8 cellular contexts compared by ENCODE assay signal in the genomic region with DNA sequence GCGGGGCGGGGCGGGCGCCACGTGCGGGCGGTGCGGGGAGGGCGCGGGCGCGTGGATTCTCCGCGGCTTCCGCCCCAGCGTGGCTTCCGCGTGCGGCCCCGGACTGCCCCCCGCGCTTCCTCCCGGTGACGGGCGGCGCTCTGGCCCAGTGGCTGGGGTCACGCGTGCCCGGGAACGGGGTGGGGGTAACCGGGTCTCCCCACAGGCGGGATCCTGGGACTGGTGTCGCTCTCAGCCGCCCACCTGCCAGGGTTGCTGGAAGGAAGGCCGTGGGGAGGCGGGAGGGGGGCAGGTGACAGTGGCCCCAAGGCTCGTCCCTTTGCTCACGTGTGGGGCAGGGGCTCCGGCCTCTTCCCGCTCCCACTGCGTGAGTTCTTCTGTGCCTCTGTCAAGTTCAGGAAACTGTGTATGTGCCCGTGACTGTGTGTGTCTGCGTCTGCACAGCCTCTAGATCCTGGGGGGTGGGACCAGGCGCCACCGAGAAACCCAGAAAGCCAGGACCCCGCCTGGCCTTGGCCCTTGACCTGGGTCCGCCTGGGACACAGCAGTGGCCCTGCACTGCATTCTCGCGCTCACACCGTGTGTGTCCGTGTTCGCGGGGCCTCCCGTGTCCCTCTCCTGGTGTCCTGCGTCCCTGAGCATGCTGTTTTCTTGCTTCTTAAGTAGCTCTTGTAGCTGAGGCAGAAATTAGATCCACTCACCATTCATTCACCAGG. TPM values are rescaled to one million over a fixed set of nuclear protein-coding genes. Genes with fewer than 3 reads are reported as not detected.
DNase-seq lines count a peak whose midpoint lies in the region; ATAC-seq and TF ChIP-seq lines count a peak whose summit lies in the region.

No MANE protein-coding gene starts in this region.

- TF ChIP-seq CTCF in BE2C (IDR thresholded peaks at IDR 0.05; ENCODE audit: low read depth, low read length) (no peak), PC-9 (conservative IDR thresholded peaks at IDR 0.05) (no peak)

- POLR2A ChIA-PET in PC-9 (lab: Charles Lee; ENCODE audit: unreplicated experiment): interaction anchor here (0.6 to 0.8 kb wide), 3 partner anchors 23 to 822 kb away, joined by 4 to 17 read pairs (median 5); no protein-coding TSS in a partner anchor

- H3K4me3 ChIP-seq in BE2C (ENCODE audit: low read depth, low read length): no peak overlapping the region
- H3K4me3 ChIP-seq in PC-9: peak overlapping the region; percentile 64

- ATAC-seq in GM21390 (IDR thresholded peaks at IDR 0.05; ENCODE audit: unreplicated experiment) (peak; percentile 19), GM19452 (IDR thresholded peaks at IDR 0.05; ENCODE audit: unreplicated experiment) (no peak)

- no peaks in the 10 kb centered on the region for H3K9me3 ChIP-seq in BE2C
- no peaks in the 10 kb centered on the region for H3K9me3 ChIP-seq in PC-9 (ENCODE audit: insufficient read depth, low read depth)

- DNase-seq in BE2C (peak; percentile 13), PC-9 (no peak), astrocyte of the hippocampus (ENCODE audit: low read depth, low spot score) (peak; percentile 58), iPS-NIHi11 (ENCODE audit: low spot score) (peak; percentile 45), NCI-H2107 (lab: John Stamatoyannopoulos, UW) (no peak)
- DNase-seq in stimulated activated CD4-positive, alpha-beta T cell treated with anti-CD3 and anti-CD28 coated beads, Interleukin-4, amount 100 ng/mL, for 24 hours: peak; percentile 33

- peak overlapping the region; percentile 98 for H3K4me2 ChIP-seq in PC-9

- intact Hi-C loops in PC-9 (cut with micrococcal nuclease; ENCODE audit: unreplicated experiment): loop anchor here (10.0 kb wide), 1 partner anchor 993 kb away; no protein-coding TSS in a partner anchor

- H3K36me3 ChIP-seq in BE2C: no peaks in the 10 kb centered on the region
- peaks cover 5% of the 10 kb centered on the region for H3K36me3 ChIP-seq in PC-9 (ENCODE audit: low read depth)

- H3K79me2 ChIP-seq in PC-9 (ENCODE audit: low read depth): peaks cover 52% of the 10 kb centered on the region

- peak overlapping the region; percentile 89 for H3K27ac ChIP-seq in PC-9

- peaks cover 43% of the 10 kb centered on the region for H4K20me1 ChIP-seq in PC-9 (ENCODE audit: insufficient read depth)

- peaks cover 41% of the 10 kb centered on the region for H3F3A ChIP-seq in PC-9 (ENCODE audit: insufficient read depth, low read depth)

- no peaks in the 10 kb centered on the region for H3K9me2 ChIP-seq in PC-9 (ENCODE audit: insufficient read depth)

- H2AFZ ChIP-seq in PC-9: no peak overlapping the region

- BruUV-seq in PC-9 (replicated peaks; lab: Mats Ljungman, UMichigan): no TSS peak

- H3K4me1 ChIP-seq in BE2C: peaks cover 12% of the 10 kb centered on the region
- peaks cover 40% of the 10 kb centered on the region for H3K4me1 ChIP-seq in PC-9 (replicated peaks; ENCODE audit: insufficient read depth)

- CTCF ChIA-PET in PC-9 (lab: Charles Lee): no interaction called here

- H3K27me3 ChIP-seq in BE2C (peaks cover 73% of the 10 kb centered on the region), PC-9 (ENCODE audit: insufficient read depth, low read depth) (0 out of 2 replicates have a peak, but pooled peaks cover 7% of the 10 kb centered on the region)

RNA-seq across cellular contexts. Expression of a gene that starts 0.9 kb away (rescaled TPM):
- polyA plus RNA-seq in BE2C (2012; ENCODE audit: insufficient read depth, insufficient read length, low read depth): 1.6 TPM
- total RNA-seq in PC-9 (2021): 43.1 and 70.8 TPM in 2 replicates

RNA-seq across cellular contexts. Expression of a gene that starts 24.6 kb away (rescaled TPM):
- polyA plus RNA-seq in BE2C (2012; ENCODE audit: insufficient read depth, insufficient read length, low read depth): 0.59 TPM
- total RNA-seq in PC-9 (2021): 21.4 TPM in 2 replicates

RNA-seq across cellular contexts. Expression of a gene that starts 27.2 kb away (rescaled TPM):
- polyA plus RNA-seq in BE2C (2012; ENCODE audit: insufficient read depth, insufficient read length, low read depth): 280 TPM
- total RNA-seq in PC-9 (2021): 124 and 170 TPM in 2 replicates

RNA-seq across cellular contexts. Expression of a gene that starts 38.4 kb away (rescaled TPM):
- 179 TPM for polyA plus RNA-seq in BE2C (2012; ENCODE audit: insufficient read depth, insufficient read length, low read depth)
- 63.3 and 78.9 TPM in 2 replicates for total RNA-seq in PC-9 (2021)

Comparison
In these comparisons a context has a peak if more than half of its experiments do, and no peak if none do; other contexts are left out.
1. DNase-seq: peak in BE2C (single experiment), astrocyte of the hippocampus (single experiment), iPS-NIHi11 (single experiment) and stimulated activated CD4-positive, alpha-beta T cell treated with anti-CD3 and anti-CD28 coated beads, Interleukin-4, amount 100 ng/mL, for 24 hours (single experiment); none in PC-9 (0 of 2) and NCI-H2107 (single experiment).